In genomic region chr13:99086869-99087129, GRCh38 we compare ENCODE assay signal across 8 cellular contexts.
DNase-seq lines count a peak whose midpoint lies in the region; ATAC-seq and TF ChIP-seq lines count a peak whose summit lies in the region.

No MANE protein-coding gene starts in this region.

- peak overlapping the region; percentile 77 for H2AFZ ChIP-seq in neural cell (ENCODE audit: low read depth, low read length)

- H3K36me3 ChIP-seq in endocrine pancreas (ENCODE audit: control insufficient read depth, insufficient read depth, low read length) = no peaks in the 10 kb centered on the region
- H3K36me3 ChIP-seq in neural cell (ENCODE audit: insufficient read depth, low read length) = no peaks in the 10 kb centered on the region
- no peaks in the 10 kb centered on the region for H3K36me3 ChIP-seq in aorta (ENCODE audit: control insufficient read depth in 1 of 2, insufficient read depth in 2 of 2, low read length in 1 of 2)

- no peak overlapping the region for H3K4me3 ChIP-seq in endocrine pancreas (ENCODE audit: control insufficient read depth, insufficient read depth, low read length)
- peak overlapping the region; percentile 85 for H3K4me3 ChIP-seq in neural cell (ENCODE audit: low read length)
- H3K4me3 ChIP-seq in aorta (ENCODE audit: low read length in 2 of 2) = peak overlapping the region; percentile 78 to 89

- no peak for TF ChIP-seq CTCF in neural cell (IDR thresholded peaks at IDR 0.05; ENCODE audit: poor library complexity, severe bottlenecking)

- no peaks in the 10 kb centered on the region for H4K20me1 ChIP-seq in neural cell (ENCODE audit: insufficient read depth)

- DNase-seq in activated CD8-positive, alpha-beta memory T cell treated with anti-CD3 and anti-CD28 coated beads for 24 hours = peak; percentile 81
- no peak for DNase-seq in activated CD8-positive, alpha-beta memory T cell treated with anti-CD3 and anti-CD28 coated beads, Interleukin-2, amount 50 U/mL, for 48 hours
- DNase-seq in activated CD4-positive, CD25-positive, alpha-beta regulatory T cell treated with anti-CD3 and anti-CD28 coated beads, Interleukin-2, amount 50 U/mL, for 72 hours = peak; percentile 67
- DNase-seq in aorta (peak in 1 of 2 donors; percentile 60), T1000 (lab: John Stamatoyannopoulos, UW) (no peak)

- WGBS in aorta, 2 donors = 0 to 1% methylated on average over 26 to 28 of the region's 28 CpGs

- ATAC-seq in HG03378 (IDR thresholded peaks at IDR 0.05; ENCODE audit: unreplicated experiment) (peak; percentile 5), aorta (ENCODE audit: low FRiP score) (no peak)

- H3K27me3 ChIP-seq in endocrine pancreas (ENCODE audit: control insufficient read depth, insufficient read depth, low read length) (no peaks in the 10 kb centered on the region), neural cell (ENCODE audit: insufficient read depth, low read depth, low read length) (peaks cover 38% of the 10 kb centered on the region), aorta (ENCODE audit: control insufficient read depth in 1 of 2, insufficient read depth in 2 of 2, low read length in 1 of 2) (no peaks in the 10 kb centered on the region)

- no peaks in the 10 kb centered on the region for H3K9me2 ChIP-seq in neural cell (ENCODE audit: insufficient read depth, low read length)

- no peak for TF ChIP-seq RAD21 in neural cell (conservative IDR thresholded peaks at IDR 0.05)

- H3F3A ChIP-seq in neural cell (ENCODE audit: insufficient read depth, low read length, poor library complexity, severe bottlenecking) = no peaks in the 10 kb centered on the region

- H3K79me2 ChIP-seq in neural cell (replicated peaks; ENCODE audit: insufficient read depth, low read length) = no peaks in the 10 kb centered on the region

- no peaks in the 10 kb centered on the region for H3K9me3 ChIP-seq in endocrine pancreas (ENCODE audit: control insufficient read depth, low read length)
- H3K9me3 ChIP-seq in neural cell (ENCODE audit: low read length) = no peaks in the 10 kb centered on the region
- no peaks in the 10 kb centered on the region for H3K9me3 ChIP-seq in aorta (ENCODE audit: control insufficient read depth, low read length)

- H3K4me1 ChIP-seq in endocrine pancreas (ENCODE audit: control insufficient read depth, insufficient read depth, low read length) = no peaks in the 10 kb centered on the region
- H3K4me1 ChIP-seq in aorta (ENCODE audit: control insufficient read depth in 1 of 2, insufficient read depth in 2 of 2, low read length in 2 of 2) = peaks cover 0 to 2% of the 10 kb centered on the region in 2 donors

- intact Hi-C loops in aorta (cut with DNase I) = loop anchor here in 1 of 2 donors (2.0 kb wide), 1 partner anchor 114 kb away; the partner anchor contains the start of gene UBAC2

- no peak overlapping the region for H3K4me2 ChIP-seq in neural cell (ENCODE audit: low read length)

- peak overlapping the region; percentile 99 for H3K9ac ChIP-seq in endocrine pancreas (ENCODE audit: control insufficient read depth, insufficient read depth, low read length)
- peak overlapping the region; percentile 72 for H3K9ac ChIP-seq in neural cell (ENCODE audit: low read length)

- no peak for TF ChIP-seq EP300 in neural cell (conservative IDR thresholded peaks at IDR 0.05; ENCODE audit: poor library complexity, severe bottlenecking)

- H3K27ac ChIP-seq in neural cell (ENCODE audit: low read length) (no peak overlapping the region), aorta (ENCODE audit: low read depth in 1 of 2, low read length in 2 of 2) (peak overlapping the region; percentile 86)

TF ChIP-seq in neural cell, 6 proteins besides CTCF, POLR2A, EP300 and RAD21:
- TF ChIP-seq TAF1 (IDR thresholded peaks at IDR 0.05; ENCODE audit: low read depth) = no peak
- no peak for TF ChIP-seq SMC3 (conservative IDR thresholded peaks at IDR 0.05; ENCODE audit: poor library complexity)
- TF ChIP-seq MXI1 (conservative IDR thresholded peaks at IDR 0.05; ENCODE audit: poor library complexity, severe bottlenecking) = no peak
- TF ChIP-seq POLR2AphosphoS5 (IDR thresholded peaks at IDR 0.05) = no peak
- no peak for TF ChIP-seq EZH2 (IDR thresholded peaks at IDR 0.05; ENCODE audit: borderline replicate concordance, insufficient read depth, low read length, poor library complexity, severe bottlenecking)
- TF ChIP-seq REST (IDR thresholded peaks at IDR 0.05; ENCODE audit: borderline replicate concordance) = no peak

Comparison
In these comparisons a context has a peak if more than half of its experiments do, and no peak if none do; other contexts are left out.
1. DNase-seq: peak in activated CD8-positive, alpha-beta memory T cell treated with anti-CD3 and anti-CD28 coated beads for 24 hours (single experiment) and activated CD4-positive, CD25-positive, alpha-beta regulatory T cell treated with anti-CD3 and anti-CD28 coated beads, Interleukin-2, amount 50 U/mL, for 72 hours (single experiment); none in activated CD8-positive, alpha-beta memory T cell treated with anti-CD3 and anti-CD28 coated beads, Interleukin-2, amount 50 U/mL, for 48 hours (single experiment) and T1000 (single experiment).